In the genomic region with DNA sequence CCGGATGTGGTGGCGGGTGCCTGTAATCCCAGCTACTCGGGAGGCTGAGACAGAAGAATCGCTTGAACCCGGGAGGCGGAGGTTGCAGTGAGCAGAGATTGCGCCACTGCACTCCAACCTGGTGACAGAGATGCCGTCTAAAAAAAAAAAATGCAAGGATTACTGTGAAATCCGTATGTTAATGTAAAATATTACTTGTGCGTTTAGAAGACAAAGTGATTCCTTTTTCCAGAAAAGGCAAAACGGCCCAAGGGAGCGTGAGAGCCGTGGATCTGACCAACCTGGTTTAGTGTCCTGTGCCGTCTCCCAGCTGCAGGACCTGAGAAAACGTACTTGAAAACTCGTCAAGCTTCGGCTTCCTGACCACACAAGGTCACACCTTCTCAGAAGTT, we compare ENCODE assay signal across 8 cellular contexts. TPM values are rescaled to one million over a fixed set of nuclear protein-coding genes. Genes with fewer than 3 reads are reported as not detected.
DNase-seq lines count a peak whose midpoint lies in the region; ATAC-seq and TF ChIP-seq lines count a peak whose summit lies in the region.

No MANE protein-coding gene starts in this region.

- 39 to 47% (median 43%) methylated on average over 17 of the region's 17 CpGs for WGBS in stomach, 5 donors

- H3K27me3 Mint-ChIP-seq in activated naive CD8-positive, alpha-beta T cell treated with anti-CD3 and anti-CD28 coated beads, Interleukin-2, amount 10 ng/mL, durations not matched to agents 7 days and 5 days: no peaks in the 10 kb centered on the region
- no peaks in the 10 kb centered on the region for H3K27me3 Mint-ChIP-seq in immature natural killer cell (ENCODE audit: low read depth in 3 of 3)

- H3K4me1 ChIP-seq in stomach: peaks cover 20 to 62% (median 41%) of the 10 kb centered on the region in 4 donors

- intact Hi-C loops in stomach (cut with DNase I; ENCODE audit: low total_unique reads): no loop called here

- TF ChIP-seq POLR2A in stomach (IDR thresholded peaks at IDR 0.05): no peak

- ATAC-seq in activated naive CD8-positive, alpha-beta T cell treated with anti-CD3 and anti-CD28 coated beads, Interleukin-2, amount 10 ng/mL, durations not matched to agents 7 days and 5 days (ENCODE audit: low read depth): no peak
- no peak for ATAC-seq in HG03521 (IDR thresholded peaks at IDR 0.05; ENCODE audit: unreplicated experiment)

- no peaks in the 10 kb centered on the region for H3K9me3 ChIP-seq in stomach

- peak overlapping the region; percentile 66 to 89 (median 70) for H3K4me3 ChIP-seq in stomach

- H3K27me3 ChIP-seq in stomach: no peaks in the 10 kb centered on the region

- H3K36me3 Mint-ChIP-seq in activated naive CD8-positive, alpha-beta T cell treated with anti-CD3 and anti-CD28 coated beads, Interleukin-2, amount 10 ng/mL, durations not matched to agents 7 days and 5 days: peaks cover 5% of the 10 kb centered on the region
- H3K36me3 Mint-ChIP-seq in immature natural killer cell: no peaks in the 10 kb centered on the region

- TF ChIP-seq CTCF in stomach (IDR thresholded peaks at IDR 0.05): no peak

- peak overlapping the region; percentile 76 for H3K27ac Mint-ChIP-seq in activated naive CD8-positive, alpha-beta T cell treated with anti-CD3 and anti-CD28 coated beads, Interleukin-2, amount 10 ng/mL, durations not matched to agents 7 days and 5 days
- H3K27ac Mint-ChIP-seq in immature natural killer cell: peak overlapping the region in 3 of 6 donors; percentile 17 to 82 (median 64)

- no peak for TF ChIP-seq EP300 in stomach (IDR thresholded peaks at IDR 0.05)

- H3K4me1 Mint-ChIP-seq in activated naive CD8-positive, alpha-beta T cell treated with anti-CD3 and anti-CD28 coated beads, Interleukin-2, amount 10 ng/mL, durations not matched to agents 7 days and 5 days: peaks cover 25% of the 10 kb centered on the region
- peaks cover 22 to 25% of the 10 kb centered on the region in 2 donors for H3K4me1 Mint-ChIP-seq in immature natural killer cell

- peak overlapping the region; percentile 84 for H3K4me3 Mint-ChIP-seq in activated naive CD8-positive, alpha-beta T cell treated with anti-CD3 and anti-CD28 coated beads, Interleukin-2, amount 10 ng/mL, durations not matched to agents 7 days and 5 days
- peak overlapping the region; percentile 77 to 83 (median 79) for H3K4me3 Mint-ChIP-seq in immature natural killer cell

- no peaks in the 10 kb centered on the region for H3K9me3 Mint-ChIP-seq in activated naive CD8-positive, alpha-beta T cell treated with anti-CD3 and anti-CD28 coated beads, Interleukin-2, amount 10 ng/mL, durations not matched to agents 7 days and 5 days
- H3K9me3 Mint-ChIP-seq in immature natural killer cell: no peaks in the 10 kb centered on the region

- POLR2A ChIA-PET in activated naive CD8-positive, alpha-beta T cell treated with anti-CD3 and anti-CD28 coated beads, Interleukin-2, amount 10 ng/mL, durations not matched to agents 7 days and 5 days (lab: Charles Lee): interaction anchor here (0.7 to 3.4 kb wide), 5 partner anchors 13 to 147 kb away, joined by 3 to 12 read pairs (median 5); a partner anchor contains a TSS

- H3K36me3 ChIP-seq in stomach: no peaks in the 10 kb centered on the region

- H3K27ac ChIP-seq in stomach: peak overlapping the region; percentile 90 to 98 (median 93)

- DNase-seq in NOMO-1 treated with DMSO at 0.1 percent for 48 hours (lab: John Stamatoyannopoulos, UW; ENCODE audit: unreplicated experiment) (peak; percentile 43), NOMO-1 (lab: John Stamatoyannopoulos, UW; ENCODE audit: unreplicated experiment in 2 of 2) (no peak), immature natural killer cell (no peak), stomach (no peak), GOT3 (lab: John Stamatoyannopoulos, UW) (no peak), OCI-M1 (lab: John Stamatoyannopoulos, UW) (no peak)
- no peak for DNase-seq in activated naive CD8-positive, alpha-beta T cell treated with anti-CD3 and anti-CD28 coated beads, Interleukin-2, amount 10 ng/mL, durations not matched to agents 7 days and 5 days

RNA-seq across cellular contexts. Expression of a gene that starts 0.9 kb away (rescaled TPM):
- total RNA-seq in activated naive CD8-positive, alpha-beta T cell treated with anti-CD3 and anti-CD28 coated beads, Interleukin-2, amount 10 ng/mL, durations not matched to agents 7 days and 5 days: 10 to 100 TPM; 33.7 to 34.7 TPM
- polyA plus RNA-seq in immature natural killer cell (10 to 100 TPM; 47.0 to 67.7 (median 47.3) TPM), stomach (10 to 100 TPM; 26.5 to 31.8 (median 30.5) TPM)
- total RNA-seq in stomach: 100 to 1,000 TPM in 1 of 5 donors, 10 to 100 TPM in 4; 22.8 to 190 (median 55.4) TPM

RNA-seq across cellular contexts. Expression of a gene that starts 37.0 kb away (rescaled TPM):
- total RNA-seq in activated naive CD8-positive, alpha-beta T cell treated with anti-CD3 and anti-CD28 coated beads, Interleukin-2, amount 10 ng/mL, durations not matched to agents 7 days and 5 days: under 1 TPM; 0.08 to 0.09 TPM
- polyA plus RNA-seq in immature natural killer cell (not detected), stomach (under 1 TPM in 2 of 3 donors, not detected in 1; 0.08 to 0.12 TPM)
- under 1 TPM in 2 of 5 donors, not detected in 3; 0.37 to 0.45 TPM for total RNA-seq in stomach
